1 cellular context compared by ENCODE assay signal in the genomic region with DNA sequence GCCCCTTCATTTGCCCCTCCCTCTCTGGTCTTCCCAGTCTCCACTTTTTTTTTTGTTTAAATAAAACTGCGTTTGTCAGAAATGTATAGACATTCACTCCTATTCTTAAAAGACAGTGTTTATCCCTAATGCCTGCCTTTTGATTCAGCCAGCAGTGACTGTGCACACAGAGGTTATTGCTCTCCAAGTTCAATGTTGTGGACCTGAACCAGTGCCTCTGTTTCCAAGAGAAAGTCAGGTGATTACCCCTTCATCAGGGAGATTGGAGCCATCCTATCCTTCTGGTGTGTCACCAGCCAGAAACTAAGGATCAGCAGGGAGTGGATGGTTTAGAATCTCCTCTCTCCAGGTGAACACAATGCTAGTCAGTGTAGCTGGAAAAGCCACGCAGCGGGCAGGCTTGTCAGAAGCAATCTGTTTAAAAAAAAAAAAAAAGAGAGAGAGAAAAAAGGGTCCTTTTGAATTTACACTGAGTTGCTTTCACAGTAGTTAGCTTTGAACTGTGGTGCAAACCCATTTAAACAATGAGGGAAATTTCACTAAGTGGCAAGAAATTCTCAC.
TF ChIP-seq lines count a peak whose summit lies in the region.

No MANE protein-coding gene starts in this region.

TF ChIP-seq in endothelial cell of umbilical vein, 7 proteins besides CTCF, POLR2A, EP300 and RAD21 (continued from another document):
- TF ChIP-seq, protein P1, sequence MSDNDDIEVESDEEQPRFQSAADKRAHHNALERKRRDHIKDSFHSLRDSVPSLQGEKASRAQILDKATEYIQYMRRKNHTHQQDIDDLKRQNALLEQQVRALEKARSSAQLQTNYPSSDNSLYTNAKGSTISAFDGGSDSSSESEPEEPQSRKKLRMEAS (IDR thresholded peaks at IDR 0.05; ENCODE audit: insufficient read depth, insufficient read length) = no peak
- no peak for TF ChIP-seq POLR2AphosphoS5 (IDR thresholded peaks at IDR 0.05; ENCODE audit: insufficient read depth, low read depth, low read length)
- no peak for TF ChIP-seq GATA2 (IDR thresholded peaks at IDR 0.05; ENCODE audit: insufficient read depth, insufficient read length, low read depth, low read length)
- TF ChIP-seq JUN (IDR thresholded peaks at IDR 0.05; ENCODE audit: borderline replicate concordance, insufficient read depth, insufficient read length, low read depth) = no peak
